8 cellular contexts compared by ENCODE assay signal in the genomic region with DNA sequence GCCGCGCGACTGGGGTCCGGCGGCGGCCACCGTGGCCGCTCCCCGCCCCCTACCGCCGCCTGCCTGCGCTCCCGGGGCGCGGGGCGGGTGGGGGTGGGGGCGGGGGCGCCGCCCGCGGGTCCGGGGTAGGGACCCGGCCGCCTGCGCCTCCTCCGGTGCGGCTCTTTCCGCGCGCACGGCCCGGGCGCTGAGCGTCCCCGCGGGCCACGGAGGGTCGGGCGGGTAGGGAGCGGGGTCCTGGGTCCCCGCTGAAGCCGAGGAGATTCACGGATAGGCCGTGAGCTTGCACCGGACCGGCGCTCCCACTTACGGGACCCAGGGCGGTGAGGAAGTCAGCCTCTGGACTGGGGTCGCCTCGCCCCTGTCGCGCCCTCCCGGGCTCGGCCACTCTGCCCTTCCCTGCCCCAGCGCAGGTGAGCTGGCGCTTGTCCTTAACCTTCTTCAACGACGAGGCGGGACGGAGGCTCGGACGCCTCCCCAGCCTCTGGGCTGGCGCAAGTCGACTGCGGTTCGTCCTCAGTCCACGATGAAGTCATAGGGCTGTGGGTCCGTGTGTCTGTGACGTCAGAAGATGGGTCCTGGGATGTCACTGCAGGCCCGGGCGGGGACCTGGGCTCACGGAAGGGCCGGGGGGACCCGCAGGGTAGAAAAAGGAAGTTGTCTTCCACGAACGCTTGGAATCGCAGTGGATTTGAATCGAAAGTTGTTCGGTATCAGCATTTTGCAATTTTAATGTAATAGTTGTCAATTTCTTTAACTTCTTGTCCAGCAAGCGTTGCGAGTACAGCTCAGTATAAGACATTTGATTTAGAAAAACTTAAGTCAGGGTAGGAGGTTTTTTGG. TPM values are rescaled to one million over a fixed set of nuclear protein-coding genes. Genes with fewer than 3 reads are reported as not detected.
DNase-seq lines count a peak whose midpoint lies in the region; TF ChIP-seq lines count a peak whose summit lies in the region.

No MANE protein-coding gene starts in this region.

- H3K36me3 ChIP-seq in PC-9 (ENCODE audit: low read depth) (no peaks in the 10 kb centered on the region), esophagus muscularis mucosa (no peaks in the 10 kb centered on the region), muscle layer of duodenum (ENCODE audit: control insufficient read depth in 1 of 2, insufficient read depth in 2 of 2, low read length in 2 of 2) (no peaks in the 10 kb centered on the region)

- DNase-seq in Calu3: peak; percentile 58
- DNase-seq in GM20000 (ENCODE audit: low spot score): peak; percentile 86
- peak; percentile 54 for DNase-seq in HS-27A (ENCODE audit: low read depth)
- peak; percentile 50 to 57 for DNase-seq in PC-9
- DNase-seq in activated T-cell treated with anti-CD3 and anti-CD28 coated beads, Interleukin-2, amount 50 U/mL, for 48 hours: peak; percentile 70 to 74
- DNase-seq in esophagus muscularis mucosa (ENCODE audit: extremely low spot score): peak; percentile 93
- peak; percentile 29 to 42 for DNase-seq in stimulated activated CD8-positive, alpha-beta memory T cell treated with anti-CD3 and anti-CD28 coated beads, Interleukin-7, amount 100 ng/mL, for 48 hours (ENCODE audit: extremely low read depth in 1 of 2, low read depth in 1 of 2)

- H3K27me3 Mint-ChIP-seq in Calu3 (ENCODE audit: unreplicated experiment): no peaks in the 10 kb centered on the region

- under 1% methylated on average over 31 of the region's 82 CpGs for WGBS in esophagus muscularis mucosa

- H3K4me1 ChIP-seq in PC-9 (replicated peaks; ENCODE audit: insufficient read depth) (peaks cover 37% of the 10 kb centered on the region), esophagus muscularis mucosa (peaks cover 35 to 49% (median 46%) of the 10 kb centered on the region in 4 donors), muscle layer of duodenum (ENCODE audit: control insufficient read depth in 1 of 2, insufficient read depth in 2 of 2, low read length in 2 of 2) (peaks cover 3 to 27% of the 10 kb centered on the region in 2 donors)

- H3F3A ChIP-seq in PC-9 (ENCODE audit: insufficient read depth, low read depth): no peaks in the 10 kb centered on the region

- H3K4me3 ChIP-seq in PC-9 (peak overlapping the region; percentile 98), esophagus muscularis mucosa (peak overlapping the region; percentile 76 to 99 (median 96)), muscle layer of duodenum (ENCODE audit: low read depth in 1 of 2, low read length in 2 of 2) (peak overlapping the region; percentile 81 to 90)

- H3K27me3 ChIP-seq in PC-9 (ENCODE audit: insufficient read depth, low read depth) (no peaks in the 10 kb centered on the region), esophagus muscularis mucosa (no peaks in the 10 kb centered on the region), muscle layer of duodenum (ENCODE audit: low read depth, low read length) (no peaks in the 10 kb centered on the region)

- TF ChIP-seq EP300 in esophagus muscularis mucosa (IDR thresholded peaks at IDR 0.05): no peak

- H3K9me3 Mint-ChIP-seq in Calu3 (ENCODE audit: low read depth, unreplicated experiment): no peaks in the 10 kb centered on the region

- peaks cover 22% of the 10 kb centered on the region; the same call in 1 of the 2 replicates for H4K20me1 ChIP-seq in PC-9 (ENCODE audit: insufficient read depth)

- H3K9me2 ChIP-seq in PC-9 (ENCODE audit: insufficient read depth): no peaks in the 10 kb centered on the region

- TF ChIP-seq POLR2A in esophagus muscularis mucosa (IDR thresholded peaks at IDR 0.05; ENCODE audit: low read depth): peak; percentile 62

- H3K36me3 Mint-ChIP-seq in Calu3 (ENCODE audit: insufficient read depth, unreplicated experiment): peaks cover 28% of the 10 kb centered on the region

- H3K4me1 Mint-ChIP-seq in Calu3 (ENCODE audit: low read depth, unreplicated experiment): peaks cover 28% of the 10 kb centered on the region

- TF ChIP-seq CTCF in Calu3 (IDR thresholded peaks at IDR 0.05; ENCODE audit: unreplicated experiment): no peak
- no peak for TF ChIP-seq CTCF in GM20000 (IDR thresholded peaks at IDR 0.05; ENCODE audit: extremely low read depth, missing control alignments)
- no peak for TF ChIP-seq CTCF in PC-9 (conservative IDR thresholded peaks at IDR 0.05)
- no peak for TF ChIP-seq CTCF in esophagus muscularis mucosa (IDR thresholded peaks at IDR 0.05)

- H3K9me3 ChIP-seq in PC-9 (ENCODE audit: insufficient read depth, low read depth) (no peaks in the 10 kb centered on the region), esophagus muscularis mucosa (no peaks in the 10 kb centered on the region), muscle layer of duodenum (ENCODE audit: control insufficient read depth in 1 of 2, low read length in 2 of 2) (no peaks in the 10 kb centered on the region)

- POLR2A ChIA-PET in PC-9 (lab: Charles Lee; ENCODE audit: unreplicated experiment): interaction anchor here (0.7 kb wide), 2 partner anchors 15 to 588 kb away, joined by 4 to 9 read pairs; no protein-coding TSS in a partner anchor

- H3K27ac ChIP-seq in PC-9 (peak overlapping the region; percentile 71), esophagus muscularis mucosa (replicated peaks in 1 of 4) (peak overlapping the region; percentile 88 to 93 (median 90)), muscle layer of duodenum (ENCODE audit: low read length) (peak overlapping the region; percentile 86)

- BruUV-seq in Calu3 (replicated peaks; lab: Mats Ljungman, UMichigan) (no TSS peak), PC-9 (replicated peaks; lab: Mats Ljungman, UMichigan) (no TSS peak)

- CTCF ChIA-PET in Calu3 (lab: Charles Lee) (interaction anchor here (0.7 to 1.4 kb wide), 3 partner anchors 62 to 255 kb away, joined by 3 to 13 read pairs (median 5); no protein-coding TSS in a partner anchor), PC-9 (lab: Charles Lee) (interaction anchor here (0.7 to 0.8 kb wide), 3 partner anchors 22 to 241 kb away, joined by 3 to 7 read pairs (median 4); no protein-coding TSS in a partner anchor)

- H3K4me3 Mint-ChIP-seq in Calu3 (ENCODE audit: low read depth, unreplicated experiment): peak overlapping the region; percentile 78

- H3K4me2 ChIP-seq in PC-9: peak overlapping the region; percentile 90

- peaks cover 51% of the 10 kb centered on the region for H3K79me2 ChIP-seq in PC-9 (ENCODE audit: low read depth)

- intact Hi-C loops in Calu3 (cut with micrococcal nuclease; ENCODE audit: unreplicated experiment): loop anchor here (1.0 to 5.0 kb wide), 2 partner anchors 66 to 83 kb away; no protein-coding TSS in a partner anchor
- intact Hi-C loops in PC-9 (cut with micrococcal nuclease; ENCODE audit: unreplicated experiment): loop anchor here (1.0 to 5.0 kb wide), 5 partner anchors 58 to 159 kb away; partner anchors contain the start of gene ATG14
- intact Hi-C loops in esophagus muscularis mucosa (cut with DNase I): loop anchor here (5.0 kb wide), 1 partner anchor 141 kb away; the partner anchor contains the start of gene ATG14

- H3K27ac Mint-ChIP-seq in Calu3 (ENCODE audit: unreplicated experiment): peak overlapping the region; percentile 81

- peak overlapping the region; percentile 84 for H2AFZ ChIP-seq in PC-9

RNA-seq across cellular contexts. Expression of gene FBXO34, which starts 0.6 kb away (rescaled TPM):
- total RNA-seq in Calu3 (2022): 30.0 and 34.5 TPM in 2 replicates
- total RNA-seq in PC-9 (2021): 32.8 and 33.1 TPM in 2 replicates
- 10 to 100 TPM; 16.2 to 22.0 (median 20.4) TPM for total RNA-seq in esophagus muscularis mucosa

Comparison
In these comparisons a context has a peak if more than half of its experiments do, and no peak if none do; other contexts are left out.
1. Peak in every context shown above with its lines: DNase-seq, H3K4me3 ChIP-seq and H3K27ac ChIP-seq.
2. DNase-seq: peak in every context shown above with its lines; median percentile 93 in esophagus muscularis mucosa; 86 in GM20000; 72 in activated T-cell treated with anti-CD3 and anti-CD28 coated beads, Interleukin-2, amount 50 U/mL, for 48 hours; 58 in Calu3; 54 in HS-27A; 54 in PC-9; 36 in stimulated activated CD8-positive, alpha-beta memory T cell treated with anti-CD3 and anti-CD28 coated beads, Interleukin-7, amount 100 ng/mL, for 48 hours.